Comparison of ENCODE assay signal across 9 cellular contexts in the genomic region with DNA sequence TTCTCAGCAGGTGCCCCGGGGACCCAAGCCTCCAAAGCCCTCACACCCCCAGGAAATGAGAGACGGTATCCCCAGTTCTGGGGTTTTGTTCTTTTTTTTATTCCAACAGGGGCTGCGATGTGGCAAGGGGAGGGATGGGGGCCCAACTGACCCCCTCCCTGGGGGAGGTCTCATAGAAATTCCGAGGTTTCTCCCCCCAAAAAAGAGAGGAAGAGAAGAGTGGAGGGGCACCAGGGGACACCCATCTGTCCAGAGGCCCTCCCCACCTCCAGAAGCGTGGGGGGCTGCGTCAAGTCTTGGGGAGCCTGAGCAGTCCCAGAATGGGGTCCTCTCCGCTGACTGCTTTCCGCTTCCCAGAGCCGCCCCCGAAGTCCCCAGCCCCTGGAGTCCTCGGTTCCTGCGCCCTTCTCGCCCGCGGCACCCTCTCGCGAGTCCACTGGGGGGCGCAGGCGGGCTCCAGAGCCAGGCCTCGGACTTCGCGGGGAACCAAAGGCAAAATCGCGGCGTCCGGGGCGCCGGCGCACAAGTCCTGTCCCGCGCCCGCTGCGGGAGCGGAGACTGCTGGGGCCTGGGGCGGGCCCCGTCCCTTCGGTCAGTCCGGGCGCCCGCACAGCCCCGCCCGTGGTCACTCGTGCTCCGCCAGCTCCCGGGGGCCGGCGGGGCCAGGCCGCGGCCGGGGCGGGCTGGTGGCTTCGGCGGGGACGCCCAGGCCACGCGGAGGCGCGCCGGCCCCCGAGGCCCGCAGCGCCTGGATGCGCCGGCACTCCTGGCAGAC. TPM values are rescaled to one million over a fixed set of nuclear protein-coding genes. Genes with fewer than 3 reads are reported as not detected.
A peak's percentile ranks its signal among the peaks of the same experiment; 100 is the strongest.
DNase-seq lines count a peak whose midpoint lies in the region; ATAC-seq and TF ChIP-seq lines count a peak whose summit lies in the region.
"Had no signal": no experiment of that assay in that cellular context is flagged by ENCODE, and none has a peak within 500 bp of the region (broad histone marks: within the 10 kb centered on the region; RNA-seq: fewer than 3 reads in every experiment).

No MANE protein-coding gene starts in this region.

- H4K20me1 ChIP-seq in BLaER1, result no peaks in the 10 kb centered on the region; the same call in 1 of the 2 replicates

- H3K4me3 ChIP-seq in BLaER1 (peak overlapping the region; percentile 70), H7 (ENCODE audit: insufficient read depth, low read depth, low read length) (peak overlapping the region; percentile 28), cardiac fibroblast (replicated peaks in 1 of 2; ENCODE audit: low read depth in 2 of 2, low read length in 2 of 2) (no peak overlapping the region)

- H3K9me3 ChIP-seq in BLaER1, result no peaks in the 10 kb centered on the region

- peaks cover 36% of the 10 kb centered on the region for H3K4me1 Mint-ChIP-seq in memory B cell

- peaks cover 65% of the 10 kb centered on the region for H3K4me1 ChIP-seq in BLaER1

- peak; percentile 95 for DNase-seq in H7
- DNase-seq in RPMI8226, result peak; percentile 72
- peak; percentile 40 to 47 for DNase-seq in cardiac fibroblast (ENCODE audit: low read depth in 2 of 2)
- DNase-seq in memory B cell (ENCODE audit: low spot score in 2 of 2), result peak; percentile 38 to 55
- no peak for DNase-seq in LoVo (ENCODE audit: low spot score)
- no peak for DNase-seq in medulla oblongata (ENCODE audit: extremely low spot score)
- DNase-seq in pons (ENCODE audit: low spot score), result no peak

- H3K36me3 Mint-ChIP-seq in memory B cell, result peaks cover 5% of the 10 kb centered on the region

- H3K9ac ChIP-seq in BLaER1, result peak overlapping the region; percentile 89

- H3K4me2 ChIP-seq in BLaER1, result peak overlapping the region; percentile 100

- no peak overlapping the region for H3K4me3 Mint-ChIP-seq in memory B cell

- H3K27me3 ChIP-seq in BLaER1 (peaks cover 11% of the 10 kb centered on the region), H7 (ENCODE audit: control insufficient read depth, insufficient read depth, low read length) (peaks cover 59% of the 10 kb centered on the region)

- peaks cover 27% of the 10 kb centered on the region for H3K36me3 ChIP-seq in BLaER1
- H3K36me3 ChIP-seq in H7 (replicated peaks; ENCODE audit: control insufficient read depth, insufficient read depth, low read length), result no peaks in the 10 kb centered on the region; the same call in none of the 2 replicates

- H3K27ac ChIP-seq in BLaER1, result peak overlapping the region; percentile 98

- H3K27me3 Mint-ChIP-seq in memory B cell, result peaks cover 54% of the 10 kb centered on the region

- peak; percentile 79 for TF ChIP-seq CTCF in cardiac fibroblast (IDR thresholded peaks at IDR 0.05; ENCODE audit: low read depth, low read length)

- H3K9me3 Mint-ChIP-seq in memory B cell, result peaks cover 1% of the 10 kb centered on the region

- no peak for ATAC-seq in memory B cell (ENCODE audit: low read depth)

- no peak overlapping the region for H3K27ac Mint-ChIP-seq in memory B cell
- H3K27ac Mint-ChIP-seq: immature natural killer cell had no signal

RNA-seq across cellular contexts. Expression of a gene that starts 4.4 kb away (rescaled TPM):
- total RNA-seq in H7 (2014; rRNA removed; shearing (Covaris generic)), result 9.9 and 11.9 TPM in 2 replicates

RNA-seq across cellular contexts. Expression of a gene that starts 39.3 kb away (rescaled TPM):
- total RNA-seq in H7 (2014; rRNA removed; shearing (Covaris generic)), result 140 and 163 TPM in 2 replicates

Comparison
In these comparisons a context has a peak if more than half of its experiments do, and no peak if none do; other contexts are left out.
1. H3K4me3 ChIP-seq: peak in BLaER1 (single experiment) and H7 (single experiment); none in cardiac fibroblast (0 of 2).
2. DNase-seq: peak in H7 (single experiment), RPMI8226 (single experiment), cardiac fibroblast (2 of 2) and memory B cell (2 of 2); none in LoVo (single experiment), medulla oblongata (single experiment) and pons (single experiment).